8 cellular contexts compared by ENCODE assay signal in genomic region chr2:170716851-170717598, GRCh38. TPM values are rescaled to one million over a fixed set of nuclear protein-coding genes. Genes with fewer than 3 reads are reported as not detected.
A peak's percentile ranks its signal among the peaks of the same experiment; 100 is the strongest.
DNase-seq lines count a peak whose midpoint lies in the region; ATAC-seq, FAIRE-seq and TF ChIP-seq lines count a peak whose summit lies in the region.

No MANE protein-coding gene starts in this region.

- no peaks in the 10 kb centered on the region for H3K9me3 ChIP-seq in Caco-2
- H3K9me3 ChIP-seq in T-helper 17 cell (ENCODE audit: control insufficient read depth, low read length, poor library complexity, severe bottlenecking), result no peaks in the 10 kb centered on the region
- H3K9me3 ChIP-seq in vagina, result no peaks in the 10 kb centered on the region

- H3K27me3 Mint-ChIP-seq in Caco-2 (ENCODE audit: insufficient read depth, unreplicated experiment), result no peaks in the 10 kb centered on the region
- H3K27me3 Mint-ChIP-seq in T-helper 17 cell, result peaks cover 66% of the 10 kb centered on the region

- CTCF ChIA-PET in Caco-2 (lab: Charles Lee), result interaction anchor here (0.8 kb wide), 1 partner anchor 97 kb away, joined by 4 read pairs; no protein-coding TSS in a partner anchor

- DNase-seq in Caco-2 (peak; percentile 83 to 92), T-helper 17 cell (no peak), epidermal melanocyte (ENCODE audit: insufficient read length, low spot score) (peak; percentile 54), mucosa of gallbladder (ENCODE audit: low spot score) (peak; percentile 42), vagina (ENCODE audit: extremely low spot score in 2 of 2) (no peak), SHP77 (lab: John Stamatoyannopoulos, UW) (no peak), GM12891 (ENCODE audit: insufficient read length, low spot score) (no peak)

- H3K27me3 ChIP-seq in Caco-2 (replicated peaks; ENCODE audit: control insufficient read depth, insufficient read depth, low read length), result no peaks in the 10 kb centered on the region
- peaks cover 12% of the 10 kb centered on the region for H3K27me3 ChIP-seq in vagina

- TF ChIP-seq POLR2A in vagina (IDR thresholded peaks at IDR 0.05), result no peak
- no peak for TF ChIP-seq POLR2A in GM12891 (IDR thresholded peaks at IDR 0.05; ENCODE audit: low read depth, low read length)

- H3K4me3 Mint-ChIP-seq in Caco-2 (ENCODE audit: unreplicated experiment) (peak overlapping the region; percentile 100), T-helper 17 cell (peak overlapping the region; percentile 66)

- peak; percentile 39 for ATAC-seq in T-helper 17 cell
- ATAC-seq in GM21529 (IDR thresholded peaks at IDR 0.05; ENCODE audit: unreplicated experiment), result no peak

- peak overlapping the region; percentile 62 for H3K27ac ChIP-seq in vagina

- peak overlapping the region; percentile 49 for H3K27ac Mint-ChIP-seq in Caco-2 (ENCODE audit: unreplicated experiment)
- H3K27ac Mint-ChIP-seq in T-helper 17 cell, result no peak overlapping the region

- BruUV-seq in Caco-2 (replicated peaks; lab: Mats Ljungman, UMichigan), result TSS peak; percentile 19

- H3K4me3 ChIP-seq in Caco-2 (ENCODE audit: low read depth, low read length), result peak overlapping the region; percentile 62
- H3K4me3 ChIP-seq in vagina, result peak overlapping the region; percentile 45 to 62

- peaks cover 71% of the 10 kb centered on the region for H3K36me3 Mint-ChIP-seq in Caco-2 (ENCODE audit: insufficient read depth, unreplicated experiment)
- H3K36me3 Mint-ChIP-seq in T-helper 17 cell (ENCODE audit: low read depth), result peaks cover 2% of the 10 kb centered on the region

- H3K9me3 Mint-ChIP-seq in Caco-2 (ENCODE audit: unreplicated experiment), result no peaks in the 10 kb centered on the region

- POLR2A ChIA-PET in Caco-2 (lab: Charles Lee), result no interaction called here

- intact Hi-C loops in Caco-2 (cut with micrococcal nuclease; ENCODE audit: unreplicated experiment) (loop anchor here (1.0 to 5.0 kb wide), 3 partner anchors 145 to 308 kb away; partner anchors contain the start of gene GORASP2), vagina (cut with DNase I) (loop anchor here (10.0 kb wide), 1 partner anchor 98 kb away; the partner anchor contains the start of gene GAD1)

- TF ChIP-seq CTCF in Caco-2 (IDR thresholded peaks at IDR 0.05; ENCODE audit: insufficient read depth in 1 of 2, low read depth in 1 of 2, low read length in 1 of 2, severe bottlenecking in 1 of 2, unreplicated experiment in 1 of 2) (peak; percentile 60 to 80), vagina (IDR thresholded peaks at IDR 0.05) (peak in 1 of 3 experiments; percentile 48)

- H3K36me3 ChIP-seq in Caco-2 (ENCODE audit: control insufficient read depth, insufficient read depth, low read length) (no peaks in the 10 kb centered on the region), vagina (no peaks in the 10 kb centered on the region)

- H3K4me1 ChIP-seq in Caco-2 (peaks cover 11% of the 10 kb centered on the region; the same call in 1 of the 2 replicates), vagina (peaks cover 28% of the 10 kb centered on the region)

- H3K4me1 Mint-ChIP-seq in Caco-2 (ENCODE audit: low read depth, unreplicated experiment) (no peaks in the 10 kb centered on the region), T-helper 17 cell (peaks cover 28% of the 10 kb centered on the region)

- no peak for FAIRE-seq in GM12891 (lab: Jason Lieb, UNC)

TF ChIP-seq in GM12891, 5 proteins besides CTCF, POLR2A, EP300 and RAD21:
- TF ChIP-seq SPI1 (IDR thresholded peaks at IDR 0.05; ENCODE audit: low read depth, low read length) (no peak), POLR2AphosphoS5 (IDR thresholded peaks at IDR 0.05; ENCODE audit: low read depth, low read length) (no peak), TAF1 (IDR thresholded peaks at IDR 0.05; ENCODE audit: low read depth, low read length) (no peak), POU2F2 (IDR thresholded peaks at IDR 0.05; ENCODE audit: low read depth, low read length) (no peak)

RNA-seq across cellular contexts. Expression of gene SP5, which starts 1.9 kb away (rescaled TPM):
- 149 and 161 TPM in 2 replicates for total RNA-seq in Caco-2 (2022)
- not detected for total RNA-seq in T-helper 17 cell
- total RNA-seq in mucosa of gallbladder, result 1.8 TPM
- total RNA-seq in vagina, result 1.7 TPM
- polyA plus RNA-seq in GM12891 (2012; ENCODE audit: low read depth, missing spikeins), result not detected

RNA-seq across cellular contexts. Expression of gene ERICH2, which starts 53.2 kb away (rescaled TPM):
- total RNA-seq in Caco-2 (2022) (3.1 and 3.3 TPM in 2 replicates), T-helper 17 cell (not detected), mucosa of gallbladder (0.86 TPM), vagina (not detected)
- not detected for polyA plus RNA-seq in GM12891 (2012; ENCODE audit: low read depth, missing spikeins)

Comparison
In these comparisons a context has a peak if more than half of its experiments do, and no peak if none do; other contexts are left out.
1. DNase-seq: peak in Caco-2 (2 of 2), epidermal melanocyte (single experiment) and mucosa of gallbladder (single experiment); none in T-helper 17 cell (0 of 3), vagina (0 of 2), SHP77 (0 of 2) and GM12891 (single experiment).
2. RNA of gene SP5, which starts 1.9 kb away (total RNA-seq): 149 to 161 TPM in Caco-2; 1.8 TPM in mucosa of gallbladder (single experiment), 1.7 TPM in vagina (single experiment) and not detected in T-helper 17 cell; every median in the first group is over 10 times any median in the second.